ENCODE assay signal across 1 cellular context in genomic region chr10:26725837-26726727, GRCh38.
A peak's percentile ranks its signal among the peaks of the same experiment; 100 is the strongest.
TF ChIP-seq lines count a peak whose summit lies in the region.

No MANE protein-coding gene starts in this region.

TF ChIP-seq in HepG2, 621 proteins besides CTCF, POLR2A, EP300 and RAD21 (continued from another document):
- TF ChIP-seq GATAD2A (CRISPR knock-in tag; IDR thresholded peaks at IDR 0.05), result 0 out of 2 replicates have a peak, but pooled peaks have one; percentile 26
- no peak for TF ChIP-seq FIP1L1 (IDR thresholded peaks at IDR 0.05; ENCODE audit: borderline replicate concordance, insufficient read depth, low read depth, low read length)
- no peak for TF ChIP-seq NCOR1 (IDR thresholded peaks at IDR 0.05; ENCODE audit: borderline replicate concordance, low read length)
- TF ChIP-seq ZKSCAN8 (CRISPR knock-in tag; IDR thresholded peaks at IDR 0.05; ENCODE audit: borderline replicate concordance), result 0 out of 2 replicates have a peak, but pooled peaks have one; percentile 35
TF ChIP-seq in HepG2: peak in this region for 5.
